ENCODE assay signal across 1 cellular context in the genomic region with DNA sequence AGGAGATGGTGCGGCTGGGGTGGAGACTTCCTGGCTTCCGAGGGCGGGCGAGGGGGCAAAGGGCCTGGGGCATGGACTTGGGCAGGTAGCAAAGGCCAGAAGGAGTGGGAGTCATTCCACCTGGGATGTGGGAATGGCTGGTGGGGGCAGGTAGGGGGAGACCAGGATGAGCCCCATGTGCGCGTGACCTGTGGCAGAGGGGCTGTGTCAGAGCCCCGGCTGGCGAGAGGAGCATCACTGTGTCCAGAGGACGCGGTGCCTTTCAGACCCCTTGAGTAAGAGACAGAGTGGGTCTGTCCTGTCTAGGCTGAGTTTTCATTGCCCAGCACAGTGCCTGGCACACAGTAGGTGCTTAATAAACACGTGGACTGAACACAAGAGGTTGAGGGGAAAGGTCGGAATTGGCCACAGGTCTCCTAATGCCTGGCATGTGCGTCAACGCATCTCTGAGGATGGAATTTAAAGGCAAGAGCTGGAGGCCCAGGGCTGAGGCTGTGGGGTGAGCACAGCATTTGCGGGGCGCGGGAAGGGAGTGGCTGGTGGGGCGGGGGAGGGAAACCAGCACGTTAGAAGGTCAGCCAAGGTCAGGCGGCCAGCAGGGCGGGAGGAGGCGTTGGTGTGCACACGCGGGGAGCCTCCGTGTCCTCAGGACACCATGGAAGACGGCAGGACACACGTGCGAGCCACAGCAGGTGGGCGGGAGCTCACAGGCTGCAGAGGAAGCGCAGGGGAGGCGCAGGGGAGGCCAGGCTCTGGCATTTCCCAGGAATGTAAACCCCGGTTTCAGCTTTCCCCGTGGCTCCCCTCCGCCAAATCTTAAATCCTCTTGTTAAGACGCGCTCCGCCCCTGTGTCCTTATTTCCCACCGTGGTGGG.
A peak's percentile ranks its signal among the peaks of the same experiment; 100 is the strongest.
TF ChIP-seq lines count a peak whose summit lies in the region.

No MANE protein-coding gene starts in this region.

TF ChIP-seq in K562, 482 proteins besides CTCF, POLR2A, EP300 and RAD21 (continued from another document and continues in another):
- TF ChIP-seq, protein P1, sequence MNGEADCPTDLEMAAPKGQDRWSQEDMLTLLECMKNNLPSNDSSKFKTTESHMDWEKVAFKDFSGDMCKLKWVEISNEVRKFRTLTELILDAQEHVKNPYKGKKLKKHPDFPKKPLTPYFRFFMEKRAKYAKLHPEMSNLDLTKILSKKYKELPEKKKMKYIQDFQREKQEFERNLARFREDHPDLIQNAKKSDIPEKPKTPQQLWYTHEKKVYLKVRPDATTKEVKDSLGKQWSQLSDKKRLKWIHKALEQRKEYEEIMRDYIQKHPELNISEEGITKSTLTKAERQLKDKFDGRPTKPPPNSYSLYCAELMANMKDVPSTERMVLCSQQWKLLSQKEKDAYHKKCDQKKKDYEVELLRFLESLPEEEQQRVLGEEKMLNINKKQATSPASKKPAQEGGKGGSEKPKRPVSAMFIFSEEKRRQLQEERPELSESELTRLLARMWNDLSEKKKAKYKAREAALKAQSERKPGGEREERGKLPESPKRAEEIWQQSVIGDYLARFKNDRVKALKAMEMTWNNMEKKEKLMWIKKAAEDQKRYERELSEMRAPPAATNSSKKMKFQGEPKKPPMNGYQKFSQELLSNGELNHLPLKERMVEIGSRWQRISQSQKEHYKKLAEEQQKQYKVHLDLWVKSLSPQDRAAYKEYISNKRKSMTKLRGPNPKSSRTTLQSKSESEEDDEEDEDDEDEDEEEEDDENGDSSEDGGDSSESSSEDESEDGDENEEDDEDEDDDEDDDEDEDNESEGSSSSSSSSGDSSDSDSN (IDR thresholded peaks at IDR 0.05; ENCODE audit: borderline replicate concordance in 1 of 2, low read depth in 2 of 2, low read length in 2 of 2) = no peak
- peak; percentile 53 for TF ChIP-seq L3MBTL2 (IDR thresholded peaks at IDR 0.05)
- TF ChIP-seq KDM4B (IDR thresholded peaks at IDR 0.05; ENCODE audit: borderline replicate concordance in 2 of 2, low read depth in 1 of 2) = no peak
- no peak for TF ChIP-seq ILF3 (IDR thresholded peaks at IDR 0.05; ENCODE audit: borderline replicate concordance)
- TF ChIP-seq, protein P2, sequence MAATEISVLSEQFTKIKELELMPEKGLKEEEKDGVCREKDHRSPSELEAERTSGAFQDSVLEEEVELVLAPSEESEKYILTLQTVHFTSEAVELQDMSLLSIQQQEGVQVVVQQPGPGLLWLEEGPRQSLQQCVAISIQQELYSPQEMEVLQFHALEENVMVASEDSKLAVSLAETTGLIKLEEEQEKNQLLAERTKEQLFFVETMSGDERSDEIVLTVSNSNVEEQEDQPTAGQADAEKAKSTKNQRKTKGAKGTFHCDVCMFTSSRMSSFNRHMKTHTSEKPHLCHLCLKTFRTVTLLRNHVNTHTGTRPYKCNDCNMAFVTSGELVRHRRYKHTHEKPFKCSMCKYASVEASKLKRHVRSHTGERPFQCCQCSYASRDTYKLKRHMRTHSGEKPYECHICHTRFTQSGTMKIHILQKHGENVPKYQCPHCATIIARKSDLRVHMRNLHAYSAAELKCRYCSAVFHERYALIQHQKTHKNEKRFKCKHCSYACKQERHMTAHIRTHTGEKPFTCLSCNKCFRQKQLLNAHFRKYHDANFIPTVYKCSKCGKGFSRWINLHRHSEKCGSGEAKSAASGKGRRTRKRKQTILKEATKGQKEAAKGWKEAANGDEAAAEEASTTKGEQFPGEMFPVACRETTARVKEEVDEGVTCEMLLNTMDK (IDR thresholded peaks at IDR 0.05; ENCODE audit: borderline replicate concordance, insufficient read depth, low read depth, low read length, poor library complexity, severe bottlenecking) = no peak
- peak; percentile 54 for TF ChIP-seq POLR2G (IDR thresholded peaks at IDR 0.05; ENCODE audit: low read depth, low read length)
- TF ChIP-seq, protein P3, sequence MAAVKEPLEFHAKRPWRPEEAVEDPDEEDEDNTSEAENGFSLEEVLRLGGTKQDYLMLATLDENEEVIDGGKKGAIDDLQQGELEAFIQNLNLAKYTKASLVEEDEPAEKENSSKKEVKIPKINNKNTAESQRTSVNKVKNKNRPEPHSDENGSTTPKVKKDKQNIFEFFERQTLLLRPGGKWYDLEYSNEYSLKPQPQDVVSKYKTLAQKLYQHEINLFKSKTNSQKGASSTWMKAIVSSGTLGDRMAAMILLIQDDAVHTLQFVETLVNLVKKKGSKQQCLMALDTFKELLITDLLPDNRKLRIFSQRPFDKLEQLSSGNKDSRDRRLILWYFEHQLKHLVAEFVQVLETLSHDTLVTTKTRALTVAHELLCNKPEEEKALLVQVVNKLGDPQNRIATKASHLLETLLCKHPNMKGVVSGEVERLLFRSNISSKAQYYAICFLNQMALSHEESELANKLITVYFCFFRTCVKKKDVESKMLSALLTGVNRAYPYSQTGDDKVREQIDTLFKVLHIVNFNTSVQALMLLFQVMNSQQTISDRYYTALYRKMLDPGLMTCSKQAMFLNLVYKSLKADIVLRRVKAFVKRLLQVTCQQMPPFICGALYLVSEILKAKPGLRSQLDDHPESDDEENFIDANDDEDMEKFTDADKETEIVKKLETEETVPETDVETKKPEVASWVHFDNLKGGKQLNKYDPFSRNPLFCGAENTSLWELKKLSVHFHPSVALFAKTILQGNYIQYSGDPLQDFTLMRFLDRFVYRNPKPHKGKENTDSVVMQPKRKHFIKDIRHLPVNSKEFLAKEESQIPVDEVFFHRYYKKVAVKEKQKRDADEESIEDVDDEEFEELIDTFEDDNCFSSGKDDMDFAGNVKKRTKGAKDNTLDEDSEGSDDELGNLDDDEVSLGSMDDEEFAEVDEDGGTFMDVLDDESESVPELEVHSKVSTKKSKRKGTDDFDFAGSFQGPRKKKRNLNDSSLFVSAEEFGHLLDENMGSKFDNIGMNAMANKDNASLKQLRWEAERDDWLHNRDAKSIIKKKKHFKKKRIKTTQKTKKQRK (IDR thresholded peaks at IDR 0.05; ENCODE audit: borderline replicate concordance, low read depth, low read length) = no peak
- TF ChIP-seq, protein P4, sequence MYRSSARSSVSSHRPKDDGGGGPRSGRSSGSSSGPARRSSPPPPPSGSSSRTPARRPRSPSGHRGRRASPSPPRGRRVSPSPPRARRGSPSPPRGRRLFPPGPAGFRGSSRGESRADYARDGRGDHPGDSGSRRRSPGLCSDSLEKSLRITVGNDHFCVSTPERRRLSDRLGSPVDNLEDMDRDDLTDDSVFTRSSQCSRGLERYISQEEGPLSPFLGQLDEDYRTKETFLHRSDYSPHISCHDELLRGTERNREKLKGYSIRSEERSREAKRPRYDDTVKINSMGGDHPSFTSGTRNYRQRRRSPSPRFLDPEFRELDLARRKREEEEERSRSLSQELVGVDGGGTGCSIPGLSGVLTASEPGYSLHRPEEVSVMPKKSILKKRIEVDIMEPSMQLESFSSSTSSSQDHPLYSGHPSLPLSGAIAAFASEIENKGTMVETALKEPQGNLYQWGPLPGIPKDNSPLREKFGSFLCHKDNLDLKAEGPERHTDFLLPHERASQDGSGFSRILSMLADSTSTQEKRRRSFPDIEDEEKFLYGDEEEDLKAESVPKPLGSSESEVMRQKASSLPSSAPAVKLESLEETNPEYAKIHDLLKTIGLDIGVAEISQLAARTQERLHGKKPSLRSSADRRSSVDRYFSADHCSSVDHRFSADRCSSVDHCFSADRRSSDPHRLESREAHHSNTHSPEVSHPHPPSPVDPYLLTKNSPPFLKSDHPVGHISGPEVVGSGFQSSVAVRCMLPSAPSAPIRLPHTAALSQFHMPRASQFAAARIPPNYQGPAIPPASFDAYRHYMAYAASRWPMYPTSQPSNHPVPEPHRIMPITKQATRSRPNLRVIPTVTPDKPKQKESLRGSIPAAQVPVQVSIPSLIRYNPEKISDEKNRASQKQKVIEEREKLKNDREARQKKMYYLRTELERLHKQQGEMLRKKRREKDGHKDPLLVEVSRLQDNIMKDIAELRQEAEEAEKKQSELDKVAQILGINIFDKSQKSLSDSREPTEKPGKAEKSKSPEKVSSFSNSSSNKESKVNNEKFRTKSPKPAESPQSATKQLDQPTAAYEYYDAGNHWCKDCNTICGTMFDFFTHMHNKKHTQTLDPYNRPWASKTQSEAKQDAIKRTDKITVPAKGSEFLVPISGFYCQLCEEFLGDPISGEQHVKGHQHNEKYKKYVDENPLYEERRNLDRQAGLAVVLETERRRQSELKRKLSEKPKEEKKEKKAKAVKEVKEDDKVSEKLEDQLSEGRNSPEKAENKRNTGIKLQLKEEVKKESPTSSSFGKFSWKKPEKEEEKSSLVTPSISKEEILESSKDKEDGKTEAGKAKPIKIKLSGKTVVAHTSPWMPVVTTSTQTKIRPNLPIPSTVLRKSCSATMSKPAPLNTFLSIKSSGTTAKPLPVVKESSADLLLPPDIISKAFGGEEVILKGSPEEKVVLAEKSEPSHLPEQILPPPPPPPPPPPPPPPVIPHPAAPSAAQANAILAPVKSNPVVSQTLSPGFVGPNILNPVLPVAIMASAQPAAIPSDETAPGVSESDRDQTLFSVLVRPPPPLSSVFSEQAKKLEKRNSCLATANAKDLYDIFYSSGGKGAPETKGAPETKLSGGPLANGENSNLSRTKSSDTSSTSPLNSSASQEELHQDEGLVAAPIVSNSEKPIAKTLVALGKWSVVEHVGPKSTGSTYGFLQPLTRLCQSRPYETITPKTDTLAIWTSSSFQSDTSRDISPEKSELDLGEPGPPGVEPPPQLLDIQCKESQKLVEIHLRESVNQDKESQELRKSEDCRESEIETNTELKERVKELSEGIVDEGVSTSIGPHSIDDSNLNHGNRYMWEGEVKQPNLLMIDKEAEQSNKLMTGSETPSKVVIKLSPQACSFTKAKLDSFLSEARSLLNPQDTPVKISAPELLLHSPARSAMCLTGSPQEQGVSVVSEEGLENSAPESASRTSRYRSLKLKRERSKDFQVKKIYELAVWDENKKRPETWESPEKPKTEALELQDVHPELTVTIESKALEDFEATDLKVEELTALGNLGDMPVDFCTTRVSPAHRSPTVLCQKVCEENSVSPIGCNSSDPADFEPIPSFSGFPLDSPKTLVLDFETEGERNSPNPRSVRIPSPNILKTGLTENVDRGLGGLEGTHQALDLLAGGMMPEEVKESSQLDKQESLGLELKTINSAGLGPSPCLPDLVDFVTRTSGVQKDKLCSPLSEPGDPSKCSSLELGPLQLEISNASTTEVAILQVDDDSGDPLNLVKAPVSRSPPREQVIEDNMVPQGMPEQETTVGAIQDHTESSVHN (IDR thresholded peaks at IDR 0.05; ENCODE audit: borderline replicate concordance in 1 of 2, low read depth in 1 of 2) = no peak
- TF ChIP-seq TCF7 (IDR thresholded peaks at IDR 0.05; ENCODE audit: borderline replicate concordance) = no peak
- no peak for TF ChIP-seq KLF1 (tag; IDR thresholded peaks at IDR 0.05)
- TF ChIP-seq, protein P5, sequence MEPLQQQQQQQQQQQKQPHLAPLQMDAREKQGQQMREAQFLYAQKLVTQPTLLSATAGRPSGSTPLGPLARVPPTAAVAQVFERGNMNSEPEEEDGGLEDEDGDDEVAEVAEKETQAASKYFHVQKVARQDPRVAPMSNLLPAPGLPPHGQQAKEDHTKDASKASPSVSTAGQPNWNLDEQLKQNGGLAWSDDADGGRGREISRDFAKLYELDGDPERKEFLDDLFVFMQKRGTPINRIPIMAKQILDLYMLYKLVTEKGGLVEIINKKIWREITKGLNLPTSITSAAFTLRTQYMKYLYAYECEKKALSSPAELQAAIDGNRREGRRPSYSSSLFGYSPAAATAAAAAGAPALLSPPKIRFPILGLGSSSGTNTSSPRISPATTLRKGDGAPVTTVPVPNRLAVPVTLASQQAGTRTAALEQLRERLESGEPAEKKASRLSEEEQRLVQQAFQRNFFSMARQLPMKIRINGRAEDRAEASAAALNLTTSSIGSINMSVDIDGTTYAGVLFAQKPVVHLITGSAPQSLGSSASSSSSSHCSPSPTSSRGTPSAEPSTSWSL (CRISPR knock-in tag; IDR thresholded peaks at IDR 0.05; ENCODE audit: borderline replicate concordance) = no peak
- no peak for TF ChIP-seq ZNF124 (CRISPR knock-in tag; IDR thresholded peaks at IDR 0.05)
- no peak for TF ChIP-seq ARID1B (IDR thresholded peaks at IDR 0.05)
- TF ChIP-seq, protein P6, sequence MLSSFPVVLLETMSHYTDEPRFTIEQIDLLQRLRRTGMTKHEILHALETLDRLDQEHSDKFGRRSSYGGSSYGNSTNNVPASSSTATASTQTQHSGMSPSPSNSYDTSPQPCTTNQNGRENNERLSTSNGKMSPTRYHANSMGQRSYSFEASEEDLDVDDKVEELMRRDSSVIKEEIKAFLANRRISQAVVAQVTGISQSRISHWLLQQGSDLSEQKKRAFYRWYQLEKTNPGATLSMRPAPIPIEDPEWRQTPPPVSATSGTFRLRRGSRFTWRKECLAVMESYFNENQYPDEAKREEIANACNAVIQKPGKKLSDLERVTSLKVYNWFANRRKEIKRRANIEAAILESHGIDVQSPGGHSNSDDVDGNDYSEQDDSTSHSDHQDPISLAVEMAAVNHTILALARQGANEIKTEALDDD (IDR thresholded peaks at IDR 0.05) = no peak
- TF ChIP-seq NCOR1 (IDR thresholded peaks at IDR 0.05) = no peak
- TF ChIP-seq ZNF561 (CRISPR knock-in tag; conservative IDR thresholded peaks at IDR 0.05) = no peak
- TF ChIP-seq, protein P7, sequence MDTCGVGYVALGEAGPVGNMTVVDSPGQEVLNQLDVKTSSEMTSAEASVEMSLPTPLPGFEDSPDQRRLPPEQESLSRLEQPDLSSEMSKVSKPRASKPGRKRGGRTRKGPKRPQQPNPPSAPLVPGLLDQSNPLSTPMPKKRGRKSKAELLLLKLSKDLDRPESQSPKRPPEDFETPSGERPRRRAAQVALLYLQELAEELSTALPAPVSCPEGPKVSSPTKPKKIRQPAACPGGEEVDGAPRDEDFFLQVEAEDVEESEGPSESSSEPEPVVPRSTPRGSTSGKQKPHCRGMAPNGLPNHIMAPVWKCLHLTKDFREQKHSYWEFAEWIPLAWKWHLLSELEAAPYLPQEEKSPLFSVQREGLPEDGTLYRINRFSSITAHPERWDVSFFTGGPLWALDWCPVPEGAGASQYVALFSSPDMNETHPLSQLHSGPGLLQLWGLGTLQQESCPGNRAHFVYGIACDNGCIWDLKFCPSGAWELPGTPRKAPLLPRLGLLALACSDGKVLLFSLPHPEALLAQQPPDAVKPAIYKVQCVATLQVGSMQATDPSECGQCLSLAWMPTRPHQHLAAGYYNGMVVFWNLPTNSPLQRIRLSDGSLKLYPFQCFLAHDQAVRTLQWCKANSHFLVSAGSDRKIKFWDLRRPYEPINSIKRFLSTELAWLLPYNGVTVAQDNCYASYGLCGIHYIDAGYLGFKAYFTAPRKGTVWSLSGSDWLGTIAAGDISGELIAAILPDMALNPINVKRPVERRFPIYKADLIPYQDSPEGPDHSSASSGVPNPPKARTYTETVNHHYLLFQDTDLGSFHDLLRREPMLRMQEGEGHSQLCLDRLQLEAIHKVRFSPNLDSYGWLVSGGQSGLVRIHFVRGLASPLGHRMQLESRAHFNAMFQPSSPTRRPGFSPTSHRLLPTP (IDR thresholded peaks at IDR 0.05; ENCODE audit: borderline replicate concordance, extremely low read depth, insufficient read length) = no peak
- TF ChIP-seq ZBTB17 (CRISPR knock-in tag; IDR thresholded peaks at IDR 0.05) = no peak
- TF ChIP-seq, protein P8, sequence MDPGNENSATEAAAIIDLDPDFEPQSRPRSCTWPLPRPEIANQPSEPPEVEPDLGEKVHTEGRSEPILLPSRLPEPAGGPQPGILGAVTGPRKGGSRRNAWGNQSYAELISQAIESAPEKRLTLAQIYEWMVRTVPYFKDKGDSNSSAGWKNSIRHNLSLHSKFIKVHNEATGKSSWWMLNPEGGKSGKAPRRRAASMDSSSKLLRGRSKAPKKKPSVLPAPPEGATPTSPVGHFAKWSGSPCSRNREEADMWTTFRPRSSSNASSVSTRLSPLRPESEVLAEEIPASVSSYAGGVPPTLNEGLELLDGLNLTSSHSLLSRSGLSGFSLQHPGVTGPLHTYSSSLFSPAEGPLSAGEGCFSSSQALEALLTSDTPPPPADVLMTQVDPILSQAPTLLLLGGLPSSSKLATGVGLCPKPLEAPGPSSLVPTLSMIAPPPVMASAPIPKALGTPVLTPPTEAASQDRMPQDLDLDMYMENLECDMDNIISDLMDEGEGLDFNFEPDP (CRISPR knock-in tag; IDR thresholded peaks at IDR 0.05) = no peak
- no peak for TF ChIP-seq XRCC4 (IDR thresholded peaks at IDR 0.05; ENCODE audit: extremely low read depth, insufficient read depth, insufficient read length)
- no peak for TF ChIP-seq FOSL1 (tag; conservative IDR thresholded peaks at IDR 0.05)
- peak; percentile 40; the same call in 1 of the 2 replicates for TF ChIP-seq RBFOX2 (IDR thresholded peaks at IDR 0.05; ENCODE audit: low read depth, low read length)
- TF ChIP-seq DNMT1 (IDR thresholded peaks at IDR 0.05) = no peak
- no peak for TF ChIP-seq DMBX1 (CRISPR knock-in tag; IDR thresholded peaks at IDR 0.05; ENCODE audit: borderline replicate concordance)
